Comparison of ENCODE assay signal across 8 cellular contexts in the genomic region with DNA sequence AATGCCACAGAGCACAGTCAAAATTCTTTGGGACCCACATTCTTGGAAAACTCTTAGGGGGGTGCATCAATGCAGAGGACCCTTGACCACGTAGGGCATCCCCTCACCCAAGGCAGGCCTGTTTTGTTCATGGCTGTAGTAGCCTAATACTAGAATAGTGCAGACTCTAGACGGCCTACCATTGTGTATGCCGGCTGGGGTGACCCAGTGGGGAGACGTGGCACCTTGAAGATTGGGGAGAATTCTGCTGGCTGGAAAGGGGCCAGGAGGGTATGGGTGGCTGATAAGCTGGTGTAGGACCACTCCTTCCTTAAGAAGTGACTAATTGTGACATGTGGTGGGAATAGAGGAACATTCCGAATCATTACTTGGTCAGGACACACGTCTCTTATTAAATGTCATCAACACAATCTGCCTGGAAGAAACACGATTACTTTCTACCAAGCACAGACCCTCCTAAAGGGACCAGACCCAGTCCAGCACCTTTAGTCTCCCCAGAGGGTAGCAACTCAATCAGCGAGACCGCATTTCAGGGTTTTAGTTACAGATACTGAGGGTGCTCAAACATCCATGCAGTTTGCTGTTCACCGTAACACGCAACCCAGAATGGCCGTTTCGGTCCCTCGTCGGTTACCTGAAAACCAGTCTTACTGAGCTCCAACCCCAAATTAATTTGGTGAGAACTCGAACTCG. TPM values are rescaled to one million over a fixed set of nuclear protein-coding genes. Genes with fewer than 3 reads are reported as not detected.
DNase-seq lines count a peak whose midpoint lies in the region; ATAC-seq and TF ChIP-seq lines count a peak whose summit lies in the region.

No MANE protein-coding gene starts in this region.

- peaks cover 18% of the 10 kb centered on the region for H4K20me1 ChIP-seq in DND-41 (ENCODE audit: insufficient read depth, low read length)
- H4K20me1 ChIP-seq in OCI-LY1 (ENCODE audit: insufficient read depth, low read length): no peaks in the 10 kb centered on the region

- no peaks in the 10 kb centered on the region for H3K9me3 Mint-ChIP-seq in endothelial cell (ENCODE audit: unreplicated experiment)
- no peaks in the 10 kb centered on the region for H3K9me3 Mint-ChIP-seq in osteocyte (ENCODE audit: unreplicated experiment)

- H3K27ac Mint-ChIP-seq in endothelial cell (ENCODE audit: unreplicated experiment) (peak overlapping the region; percentile 7), osteocyte (ENCODE audit: unreplicated experiment) (peak overlapping the region; percentile 88)

- H3F3A ChIP-seq in OCI-LY1 (ENCODE audit: insufficient read depth, low read length): no peaks in the 10 kb centered on the region

- H3K79me2 ChIP-seq in DND-41 (ENCODE audit: insufficient read depth, low read length) (peaks cover 28% of the 10 kb centered on the region), OCI-LY1 (ENCODE audit: insufficient read depth, low read length) (peaks cover 11% of the 10 kb centered on the region)

- H3K9me3 ChIP-seq in DND-41 (ENCODE audit: insufficient read depth, low read length, severe bottlenecking) (no peaks in the 10 kb centered on the region), OCI-LY1 (ENCODE audit: low read length) (peaks cover 3% of the 10 kb centered on the region; the same call in 1 of the 2 replicates)

- H3K4me1 ChIP-seq in DND-41 (ENCODE audit: insufficient read depth, low read length): peaks cover 37% of the 10 kb centered on the region
- peaks cover 42% of the 10 kb centered on the region for H3K4me1 ChIP-seq in OCI-LY1 (ENCODE audit: insufficient read depth, low read length, severe bottlenecking)

- TF ChIP-seq CTCF in DND-41 (IDR thresholded peaks at IDR 0.05; ENCODE audit: borderline replicate concordance, extremely low read depth, low read length, poor library complexity, severe bottlenecking) (no peak), OCI-LY1 (IDR thresholded peaks at IDR 0.05; ENCODE audit: low read length) (no peak), endothelial cell (IDR thresholded peaks at IDR 0.05; ENCODE audit: unreplicated experiment) (no peak), osteocyte (IDR thresholded peaks at IDR 0.05) (no peak)

- H3K27me3 Mint-ChIP-seq in endothelial cell (ENCODE audit: unreplicated experiment): peaks cover 20% of the 10 kb centered on the region
- peaks cover 4% of the 10 kb centered on the region for H3K27me3 Mint-ChIP-seq in osteocyte (ENCODE audit: unreplicated experiment)

- H3K4me3 ChIP-seq in DND-41 (ENCODE audit: low read depth in 1 of 2, low read length in 2 of 2) (peak overlapping the region in 1 of 2 experiments; percentile 63; a peak in 2 of 4 replicates), OCI-LY1 (ENCODE audit: low read depth, low read length, poor library complexity, severe bottlenecking) (peak overlapping the region; percentile 87)

- no peaks in the 10 kb centered on the region for H3K9me2 ChIP-seq in OCI-LY1 (ENCODE audit: low read depth, low read length)

- H3K36me3 ChIP-seq in DND-41 (ENCODE audit: insufficient read depth, low read length) (peaks cover 10% of the 10 kb centered on the region), OCI-LY1 (ENCODE audit: insufficient read depth, low read length) (peaks cover 7% of the 10 kb centered on the region)

- H3K27me3 ChIP-seq in DND-41 (ENCODE audit: insufficient read depth, low read length, poor library complexity) (no peaks in the 10 kb centered on the region), OCI-LY1 (ENCODE audit: insufficient read depth, low read length) (no peaks in the 10 kb centered on the region)

- no peak for ATAC-seq in DND-41 (ENCODE audit: insufficient read depth, low read depth)

- H3K4me1 Mint-ChIP-seq in endothelial cell (ENCODE audit: unreplicated experiment) (peaks cover 14% of the 10 kb centered on the region), osteocyte (ENCODE audit: unreplicated experiment) (peaks cover 19% of the 10 kb centered on the region)

- DNase-seq in DND-41 (no peak), endothelial cell (ENCODE audit: low spot score) (no peak), osteocyte (ENCODE audit: extremely low spot score, unreplicated experiment) (no peak), NCI-H1436 (lab: John Stamatoyannopoulos, UW) (no peak), NCI-H2081 treated with DMSO at 0.1 percent for 48 hours (lab: John Stamatoyannopoulos, UW) (no peak), NCI-H1105 (lab: John Stamatoyannopoulos, UW) (no peak), NCI-H226 (no peak)

- H3K36me3 Mint-ChIP-seq in endothelial cell (ENCODE audit: low read depth, unreplicated experiment) (no peaks in the 10 kb centered on the region), osteocyte (ENCODE audit: unreplicated experiment) (no peaks in the 10 kb centered on the region)

- peak overlapping the region; percentile 91 for H3K9ac ChIP-seq in DND-41 (ENCODE audit: low read depth, low read length)
- H3K9ac ChIP-seq in OCI-LY1 (ENCODE audit: low read length): peak overlapping the region; percentile 96

- H2AFZ ChIP-seq in DND-41 (ENCODE audit: low read depth, low read length) (peak overlapping the region; percentile 58; the same call in 1 of the 2 replicates), OCI-LY1 (ENCODE audit: low read length) (no peak overlapping the region)

- H3K4me3 Mint-ChIP-seq in endothelial cell (ENCODE audit: unreplicated experiment) (peak overlapping the region; percentile 91), osteocyte (ENCODE audit: unreplicated experiment) (peak overlapping the region; percentile 78)

- H3K4me2 ChIP-seq in DND-41 (ENCODE audit: insufficient read depth, low read length): peak overlapping the region; percentile 71
- peak overlapping the region; percentile 89 for H3K4me2 ChIP-seq in OCI-LY1 (ENCODE audit: low read length)

- peak overlapping the region; percentile 79 for H3K27ac ChIP-seq in DND-41 (ENCODE audit: low read length)
- peak overlapping the region; percentile 93 for H3K27ac ChIP-seq in OCI-LY1 (ENCODE audit: low read depth, low read length, poor library complexity, severe bottlenecking)

RNA-seq across cellular contexts. Expression of a gene that starts 1.8 kb away (rescaled TPM):
- total RNA-seq in endothelial cell (ENCODE audit: unreplicated experiment): 45.1 TPM
- total RNA-seq in osteocyte: 54.5 and 57.7 TPM in 2 replicates
